In genomic region chr10:79140083-79140793, GRCh38 we compare ENCODE assay signal across 15 cellular contexts.
DNase-seq lines count a peak whose midpoint lies in the region; ATAC-seq and TF ChIP-seq lines count a peak whose summit lies in the region.
"Had no signal": no experiment of that assay in that cellular context is flagged by ENCODE, and none has a peak within 500 bp of the region (broad histone marks: within the 10 kb centered on the region; RNA-seq: fewer than 3 reads in every experiment).

No MANE protein-coding gene starts in this region.

- peaks cover 60% of the 10 kb centered on the region for H3K79me2 ChIP-seq in smooth muscle cell (ENCODE audit: low read depth)

- H3K9me3 ChIP-seq in smooth muscle cell (replicated peaks; ENCODE audit: low read depth) = no peaks in the 10 kb centered on the region

- H3K27me3 ChIP-seq in smooth muscle cell (ENCODE audit: low read depth) = no peaks in the 10 kb centered on the region
- H3K27me3 ChIP-seq: foreskin keratinocyte had no signal

- no peak for ATAC-seq in activated CD8-positive, alpha-beta memory T cell treated with anti-CD3 and anti-CD28 coated beads, Interleukin-2, amount 10 ng/mL, durations not matched to agents 7 days and 5 days
- no peak for ATAC-seq in activated CD8-positive, alpha-beta T cell treated with anti-CD3 and anti-CD28 coated beads, Interleukin-2, amount 10 ng/mL, durations not matched to agents 7 days and 5 days
- ATAC-seq: foreskin keratinocyte, left colon had no signal

- no peak for DNase-seq in activated CD8-positive, alpha-beta memory T cell treated with anti-CD3 and anti-CD28 coated beads, Interleukin-2, amount 10 ng/mL, durations not matched to agents 7 days and 5 days
- no peak for DNase-seq in activated CD8-positive, alpha-beta memory T cell treated with anti-CD3 and anti-CD28 coated beads, Interleukin-2, amount 50 U/mL, for 4 hours
- DNase-seq in activated CD8-positive, alpha-beta T cell treated with anti-CD3 and anti-CD28 coated beads, Interleukin-2, amount 10 ng/mL, durations not matched to agents 7 days and 5 days = no peak
- DNase-seq in kidney tubule cell (ENCODE audit: low spot score) = peak; percentile 36
- no peak for DNase-seq in smooth muscle cell (lab: John Stamatoyannopoulos, UW; ENCODE audit: unreplicated experiment)
- no peak for DNase-seq in GM19238 (ENCODE audit: insufficient read length, low spot score)
- no peak for DNase-seq in Kasumi-1 (lab: John Stamatoyannopoulos, UW)
- DNase-seq in DMS53 (lab: John Stamatoyannopoulos, UW) = no peak
- DNase-seq: activated CD4-positive, CD25-positive, alpha-beta regulatory T cell treated with anti-CD3 and anti-CD28 coated beads, Interleukin-2, amount 50 U/mL, for 72 hours; foreskin keratinocyte; GOT3; left colon; NCI-H1694 treated with DMSO at 0.1 percent for 48 hours had no signal

- H3K36me3 Mint-ChIP-seq in activated CD8-positive, alpha-beta memory T cell treated with anti-CD3 and anti-CD28 coated beads, Interleukin-2, amount 10 ng/mL, durations not matched to agents 7 days and 5 days = no peaks in the 10 kb centered on the region
- H3K36me3 Mint-ChIP-seq in activated CD8-positive, alpha-beta T cell treated with anti-CD3 and anti-CD28 coated beads, Interleukin-2, amount 10 ng/mL, durations not matched to agents 7 days and 5 days (ENCODE audit: low read depth) = peaks cover 4% of the 10 kb centered on the region

- no peak overlapping the region for H3K4me3 ChIP-seq in smooth muscle cell

- H3K9me3 Mint-ChIP-seq in activated CD8-positive, alpha-beta memory T cell treated with anti-CD3 and anti-CD28 coated beads, Interleukin-2, amount 10 ng/mL, durations not matched to agents 7 days and 5 days (ENCODE audit: low read depth) = no peaks in the 10 kb centered on the region
- no peaks in the 10 kb centered on the region for H3K9me3 Mint-ChIP-seq in activated CD8-positive, alpha-beta T cell treated with anti-CD3 and anti-CD28 coated beads, Interleukin-2, amount 10 ng/mL, durations not matched to agents 7 days and 5 days (ENCODE audit: insufficient read depth)
- H3K9me3 Mint-ChIP-seq: activated T-helper 1 cell treated with anti-CD3 and anti-CD28 coated beads, Interleukin-12 subunit alpha, Interleukin-12 subunit beta, Interleukin-2, Interleukin-4 antibody, amounts not matched to agents 30 ng/mL and 10 ng/mL and 1 ng/mL, durations not matched to agents 14 hours and 24 hours and 36 hours had no signal

- no peaks in the 10 kb centered on the region for H3K27me3 Mint-ChIP-seq in activated CD8-positive, alpha-beta memory T cell treated with anti-CD3 and anti-CD28 coated beads, Interleukin-2, amount 10 ng/mL, durations not matched to agents 7 days and 5 days
- H3K27me3 Mint-ChIP-seq in activated CD8-positive, alpha-beta T cell treated with anti-CD3 and anti-CD28 coated beads, Interleukin-2, amount 10 ng/mL, durations not matched to agents 7 days and 5 days (ENCODE audit: low read depth) = no peaks in the 10 kb centered on the region
- H3K27me3 Mint-ChIP-seq: progenitor cell of endocrine pancreas had no signal

- WGBS in smooth muscle cell (ENCODE audit: low lambda C conversion rate) = 89% methylated on average over 7 of the region's 7 CpGs

- no peaks in the 10 kb centered on the region for H3K36me3 ChIP-seq in smooth muscle cell (ENCODE audit: low read depth)

- POLR2A ChIA-PET in activated CD8-positive, alpha-beta T cell treated with anti-CD3 and anti-CD28 coated beads, Interleukin-2, amount 10 ng/mL, durations not matched to agents 7 days and 5 days (lab: Charles Lee) = no interaction called here

- peak overlapping the region; percentile 75 for H3K4me2 ChIP-seq in smooth muscle cell

- H3K27ac Mint-ChIP-seq in activated CD8-positive, alpha-beta memory T cell treated with anti-CD3 and anti-CD28 coated beads, Interleukin-2, amount 10 ng/mL, durations not matched to agents 7 days and 5 days = peak overlapping the region; percentile 44
- peak overlapping the region; percentile 12 for H3K27ac Mint-ChIP-seq in activated CD8-positive, alpha-beta T cell treated with anti-CD3 and anti-CD28 coated beads, Interleukin-2, amount 10 ng/mL, durations not matched to agents 7 days and 5 days
- H3K27ac Mint-ChIP-seq: activated T-helper 1 cell treated with anti-CD3 and anti-CD28 coated beads, Interleukin-12 subunit alpha, Interleukin-12 subunit beta, Interleukin-2, Interleukin-4 antibody, amounts not matched to agents 30 ng/mL and 10 ng/mL and 1 ng/mL, durations not matched to agents 14 hours and 24 hours and 36 hours had no signal

- CTCF ChIA-PET in activated CD8-positive, alpha-beta memory T cell treated with anti-CD3 and anti-CD28 coated beads, Interleukin-2, amount 10 ng/mL, durations not matched to agents 7 days and 5 days (lab: Charles Lee) = interaction anchor here (1.6 kb wide), 1 partner anchor 8 kb away, joined by 4 read pairs; no protein-coding TSS in a partner anchor
- CTCF ChIA-PET in activated CD8-positive, alpha-beta T cell treated with anti-CD3 and anti-CD28 coated beads, Interleukin-2, amount 10 ng/mL, durations not matched to agents 7 days and 5 days (lab: Charles Lee) = interaction anchor here (2.6 kb wide), 1 partner anchor 9 kb away, joined by 7 read pairs; no protein-coding TSS in a partner anchor

- H3K4me3 Mint-ChIP-seq in activated CD8-positive, alpha-beta memory T cell treated with anti-CD3 and anti-CD28 coated beads, Interleukin-2, amount 10 ng/mL, durations not matched to agents 7 days and 5 days = no peak overlapping the region
- H3K4me3 Mint-ChIP-seq in activated CD8-positive, alpha-beta T cell treated with anti-CD3 and anti-CD28 coated beads, Interleukin-2, amount 10 ng/mL, durations not matched to agents 7 days and 5 days = no peak overlapping the region
- H3K4me3 Mint-ChIP-seq: activated T-helper 1 cell treated with anti-CD3 and anti-CD28 coated beads, Interleukin-12 subunit alpha, Interleukin-12 subunit beta, Interleukin-2, Interleukin-4 antibody, amounts not matched to agents 30 ng/mL and 10 ng/mL and 1 ng/mL, durations not matched to agents 14 hours and 24 hours and 36 hours had no signal

- no peak for TF ChIP-seq CTCF in smooth muscle cell (IDR thresholded peaks at IDR 0.05; ENCODE audit: borderline replicate concordance, insufficient read depth, poor library complexity, severe bottlenecking)

- H2AFZ ChIP-seq in smooth muscle cell (ENCODE audit: low read depth) = no peak overlapping the region

- H3K4me1 ChIP-seq in smooth muscle cell (ENCODE audit: low read depth) = peaks cover 42% of the 10 kb centered on the region
- H3K4me1 ChIP-seq: foreskin keratinocyte had no signal

- peaks cover 44% of the 10 kb centered on the region for H3K4me1 Mint-ChIP-seq in activated CD8-positive, alpha-beta memory T cell treated with anti-CD3 and anti-CD28 coated beads, Interleukin-2, amount 10 ng/mL, durations not matched to agents 7 days and 5 days
- H3K4me1 Mint-ChIP-seq in activated CD8-positive, alpha-beta T cell treated with anti-CD3 and anti-CD28 coated beads, Interleukin-2, amount 10 ng/mL, durations not matched to agents 7 days and 5 days (ENCODE audit: low read depth) = peaks cover 80% of the 10 kb centered on the region

- peaks cover 12% of the 10 kb centered on the region for H3F3A ChIP-seq in smooth muscle cell (ENCODE audit: low read depth)

- peaks cover 72% of the 10 kb centered on the region for H4K20me1 ChIP-seq in smooth muscle cell (ENCODE audit: low read depth)

- H3K9ac ChIP-seq in smooth muscle cell (ENCODE audit: low read depth) = peak overlapping the region; percentile 62

- H3K27ac ChIP-seq in smooth muscle cell (ENCODE audit: low read depth) = peak overlapping the region; percentile 93
- H3K27ac ChIP-seq: foreskin keratinocyte had no signal
